Comparison of ENCODE assay signal across 8 cellular contexts in the genomic region with DNA sequence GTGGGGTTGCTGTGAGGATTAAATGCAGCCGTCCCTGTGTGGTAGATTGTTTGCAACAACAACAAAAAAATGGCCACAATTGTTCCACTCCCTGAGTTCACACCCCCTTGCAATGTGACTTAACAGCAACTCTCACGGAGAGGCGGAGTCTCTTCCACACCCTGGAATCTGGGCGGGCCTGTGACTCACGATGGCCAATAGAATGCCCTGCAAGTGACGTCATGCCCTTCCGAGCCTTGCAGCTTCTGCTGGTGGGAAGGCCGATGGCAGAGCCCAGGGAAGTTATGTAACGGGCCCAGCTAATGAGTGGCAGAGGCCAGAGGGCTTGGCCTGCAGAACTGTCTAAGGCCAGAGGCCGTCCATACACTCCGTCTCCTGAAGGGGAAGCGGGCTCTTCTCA.
DNase-seq lines count a peak whose midpoint lies in the region; ATAC-seq, FAIRE-seq and TF ChIP-seq lines count a peak whose summit lies in the region.

No MANE protein-coding gene starts in this region.

- H3K27ac ChIP-seq in smooth muscle cell (ENCODE audit: low read depth) = peak overlapping the region; percentile 81

- no peak for TF ChIP-seq CTCF in smooth muscle cell (IDR thresholded peaks at IDR 0.05; ENCODE audit: borderline replicate concordance, insufficient read depth, poor library complexity, severe bottlenecking)

- no peaks in the 10 kb centered on the region for H3K27me3 ChIP-seq in smooth muscle cell (ENCODE audit: low read depth)

- no peaks in the 10 kb centered on the region for H3K4me1 ChIP-seq in smooth muscle cell (ENCODE audit: low read depth)

- DNase-seq in stimulated activated CD4-positive, alpha-beta T cell treated with anti-CD3 and anti-CD28 coated beads, Interleukin-15, amount 100 ng/mL, for 24 hours = peak; percentile 38
- DNase-seq in stimulated activated CD4-positive, alpha-beta T cell treated with anti-CD3 and anti-CD28 coated beads, Interleukin-1b, Interleukin-23, amount 100 ng/mL, for 48 hours = no peak
- DNase-seq in NCI-H82 (lab: John Stamatoyannopoulos, UW) (peak; percentile 95), cerebellar cortex (ENCODE audit: low spot score) (peak; percentile 31), smooth muscle cell (lab: John Stamatoyannopoulos, UW; ENCODE audit: unreplicated experiment) (peak; percentile 53)
- no peak for DNase-seq in stimulated activated effector memory CD8-positive, alpha-beta T cell treated with anti-CD3 and anti-CD28 coated beads, Interleukin-12 subunit alpha, Interleukin-12 subunit beta, amount 100 ng/mL, for 72 hours (ENCODE audit: low spot score in 2 of 2)

- H3K4me3 ChIP-seq in smooth muscle cell = no peak overlapping the region

- no peaks in the 10 kb centered on the region for H3K36me3 ChIP-seq in smooth muscle cell (ENCODE audit: low read depth)

- H3F3A ChIP-seq in smooth muscle cell (ENCODE audit: low read depth) = peaks cover 5% of the 10 kb centered on the region

- no peak for ATAC-seq in GM21381 (IDR thresholded peaks at IDR 0.05; ENCODE audit: unreplicated experiment)
- ATAC-seq in stimulated activated effector memory CD8-positive, alpha-beta T cell treated with anti-CD3 and anti-CD28 coated beads, Interleukin-12 subunit alpha, Interleukin-12 subunit beta, amount 100 ng/mL, for 72 hours = no peak

- H3K9me3 ChIP-seq in smooth muscle cell (replicated peaks; ENCODE audit: low read depth) = no peaks in the 10 kb centered on the region

- H4K20me1 ChIP-seq in smooth muscle cell (ENCODE audit: low read depth) = no peaks in the 10 kb centered on the region

- H3K9ac ChIP-seq in smooth muscle cell (ENCODE audit: low read depth) = peak overlapping the region; percentile 67

- H3K36me3 Mint-ChIP-seq in stimulated activated effector memory CD8-positive, alpha-beta T cell treated with anti-CD3 and anti-CD28 coated beads, Interleukin-12 subunit alpha, Interleukin-12 subunit beta, amount 100 ng/mL, for 72 hours = no peaks in the 10 kb centered on the region

- H3K4me3 Mint-ChIP-seq in stimulated activated effector memory CD8-positive, alpha-beta T cell treated with anti-CD3 and anti-CD28 coated beads, Interleukin-12 subunit alpha, Interleukin-12 subunit beta, amount 100 ng/mL, for 72 hours = no peak overlapping the region

- H3K27ac Mint-ChIP-seq in stimulated activated effector memory CD8-positive, alpha-beta T cell treated with anti-CD3 and anti-CD28 coated beads, Interleukin-12 subunit alpha, Interleukin-12 subunit beta, amount 100 ng/mL, for 72 hours = no peak overlapping the region

- no peaks in the 10 kb centered on the region for H3K4me1 Mint-ChIP-seq in stimulated activated effector memory CD8-positive, alpha-beta T cell treated with anti-CD3 and anti-CD28 coated beads, Interleukin-12 subunit alpha, Interleukin-12 subunit beta, amount 100 ng/mL, for 72 hours

- 17% methylated on average over 12 of the region's 12 CpGs for WGBS in smooth muscle cell (ENCODE audit: low lambda C conversion rate)

- H3K9me3 Mint-ChIP-seq in stimulated activated effector memory CD8-positive, alpha-beta T cell treated with anti-CD3 and anti-CD28 coated beads, Interleukin-12 subunit alpha, Interleukin-12 subunit beta, amount 100 ng/mL, for 72 hours = no peaks in the 10 kb centered on the region

- peak overlapping the region; percentile 68 for H3K4me2 ChIP-seq in smooth muscle cell

- H2AFZ ChIP-seq in smooth muscle cell (ENCODE audit: low read depth) = no peak overlapping the region

- FAIRE-seq in islet of Langerhans (lab: Jason Lieb, UNC) = peak; percentile 24

- H3K79me2 ChIP-seq in smooth muscle cell (ENCODE audit: low read depth) = no peaks in the 10 kb centered on the region

Comparison
In these comparisons a context has a peak if more than half of its experiments do, and no peak if none do; other contexts are left out.
1. DNase-seq: peak in stimulated activated CD4-positive, alpha-beta T cell treated with anti-CD3 and anti-CD28 coated beads, Interleukin-15, amount 100 ng/mL, for 24 hours (single experiment), NCI-H82 (single experiment), cerebellar cortex (single experiment) and smooth muscle cell (single experiment); none in stimulated activated CD4-positive, alpha-beta T cell treated with anti-CD3 and anti-CD28 coated beads, Interleukin-1b, Interleukin-23, amount 100 ng/mL, for 48 hours (single experiment) and stimulated activated effector memory CD8-positive, alpha-beta T cell treated with anti-CD3 and anti-CD28 coated beads, Interleukin-12 subunit alpha, Interleukin-12 subunit beta, amount 100 ng/mL, for 72 hours (0 of 2).